16 cellular contexts compared by ENCODE assay signal in genomic region chr9:121838757-121839669, GRCh38.
DNase-seq lines count a peak whose midpoint lies in the region; ATAC-seq and TF ChIP-seq lines count a peak whose summit lies in the region.
"Had no signal": no experiment of that assay in that cellular context is flagged by ENCODE, and none has a peak within 500 bp of the region (broad histone marks: within the 10 kb centered on the region; RNA-seq: fewer than 3 reads in every experiment).

No MANE protein-coding gene starts in this region.

- no peaks in the 10 kb centered on the region for H3F3A ChIP-seq in neural progenitor cell (ENCODE audit: low read depth)

- peaks cover 2 to 9% (median 6%) of the 10 kb centered on the region in 11 experiments; a peak in 17 of 22 replicates for H3K9me3 ChIP-seq in BLaER1 treated with 17β-estradiol and CSF1 and Interleukin-3, amounts not matched to agents 10 nM and 100 nM (replicated peaks in 1 of 11)
- H3K9me3 ChIP-seq in neural progenitor cell (ENCODE audit: low read depth), result no peaks in the 10 kb centered on the region
- H3K9me3 ChIP-seq: right atrium auricular region had no signal

- TF ChIP-seq CTCF in HFF-Myc (IDR thresholded peaks at IDR 0.05; ENCODE audit: low read depth, low read length, missing control alignments) (peak; percentile 20), brain (conservative IDR thresholded peaks at IDR 0.05) (peak; percentile 36 to 44), neural progenitor cell (IDR thresholded peaks at IDR 0.05) (peak; percentile 34)

- H4K20me1 ChIP-seq in BLaER1 treated with 17β-estradiol and CSF1 and Interleukin-3, amounts not matched to agents 10 nM and 100 nM, result no peaks in the 10 kb centered on the region; a peak in 1 of 22 replicates
- no peaks in the 10 kb centered on the region for H4K20me1 ChIP-seq in neural progenitor cell (ENCODE audit: low read depth)

- H3K79me2 ChIP-seq in neural progenitor cell (ENCODE audit: low read depth), result no peaks in the 10 kb centered on the region

- H3K27me3 Mint-ChIP-seq in brain, result no peaks in the 10 kb centered on the region
- peaks cover 8% of the 10 kb centered on the region for H3K27me3 Mint-ChIP-seq in neural progenitor cell (ENCODE audit: insufficient read depth, low read depth)
- H3K27me3 Mint-ChIP-seq: activated naive CD8-positive, alpha-beta T cell; CD4-positive, alpha-beta T cell had no signal

- no peak overlapping the region for H2AFZ ChIP-seq in neural progenitor cell (replicated peaks)

- H3K4me3 ChIP-seq in BLaER1 treated with 17β-estradiol and CSF1 and Interleukin-3, amounts not matched to agents 10 nM and 100 nM, result no peak overlapping the region
- no peak overlapping the region for H3K4me3 ChIP-seq in HFF-Myc (replicated peaks; ENCODE audit: low read depth, low read length)
- H3K4me3 ChIP-seq in neural progenitor cell, result no peak overlapping the region
- H3K4me3 ChIP-seq: right atrium auricular region had no signal

- peak overlapping the region in 8 of 11 experiments; percentile 20 to 65 (median 45); a peak in 12 of 22 replicates for H3K4me2 ChIP-seq in BLaER1 treated with 17β-estradiol and CSF1 and Interleukin-3, amounts not matched to agents 10 nM and 100 nM
- H3K4me2 ChIP-seq in neural progenitor cell, result no peak overlapping the region

- no peak overlapping the region for H3K9ac ChIP-seq in BLaER1 treated with 17β-estradiol and CSF1 and Interleukin-3, amounts not matched to agents 10 nM and 100 nM
- no peak overlapping the region for H3K9ac ChIP-seq in neural progenitor cell

- no peaks in the 10 kb centered on the region for H3K27me3 ChIP-seq in BLaER1 treated with 17β-estradiol and CSF1 and Interleukin-3, amounts not matched to agents 10 nM and 100 nM
- no peaks in the 10 kb centered on the region for H3K27me3 ChIP-seq in neural progenitor cell
- H3K27me3 ChIP-seq: right atrium auricular region had no signal

- H3K36me3 Mint-ChIP-seq in brain, result peaks cover 2% of the 10 kb centered on the region
- H3K36me3 Mint-ChIP-seq in neural progenitor cell, result no peaks in the 10 kb centered on the region
- H3K36me3 Mint-ChIP-seq: activated naive CD8-positive, alpha-beta T cell had no signal

- H3K9me3 Mint-ChIP-seq in brain (peaks cover 2 to 5% (median 3%) of the 10 kb centered on the region in 5 experiments), neural progenitor cell (no peaks in the 10 kb centered on the region)
- H3K9me3 Mint-ChIP-seq: CD4-positive, alpha-beta T cell; natural killer cell had no signal

- H3K27ac ChIP-seq in BLaER1 treated with 17β-estradiol and CSF1 and Interleukin-3, amounts not matched to agents 10 nM and 100 nM, result no peak overlapping the region
- H3K27ac ChIP-seq in neural progenitor cell, result no peak overlapping the region
- H3K27ac ChIP-seq: right atrium auricular region had no signal

- 0 out of 22 replicates have a peak, but pooled peaks cover 0 to 4% (median 0%) of the 10 kb centered on the region in 11 experiments for H3K36me3 ChIP-seq in BLaER1 treated with 17β-estradiol and CSF1 and Interleukin-3, amounts not matched to agents 10 nM and 100 nM
- no peaks in the 10 kb centered on the region for H3K36me3 ChIP-seq in neural progenitor cell
- H3K36me3 ChIP-seq: right atrium auricular region had no signal

- H3K4me1 Mint-ChIP-seq in brain (no peaks in the 10 kb centered on the region), neural progenitor cell (no peaks in the 10 kb centered on the region)
- H3K4me1 Mint-ChIP-seq: natural killer cell had no signal

- H3K4me3 Mint-ChIP-seq in brain (no peak overlapping the region), neural progenitor cell (no peak overlapping the region)
- H3K4me3 Mint-ChIP-seq: activated naive CD8-positive, alpha-beta T cell; CD4-positive, alpha-beta T cell; natural killer cell had no signal

- no peak overlapping the region for H3K27ac Mint-ChIP-seq in brain
- no peak overlapping the region for H3K27ac Mint-ChIP-seq in neural progenitor cell
- H3K27ac Mint-ChIP-seq: activated naive CD8-positive, alpha-beta T cell; CD4-positive, alpha-beta T cell; natural killer cell had no signal

- DNase-seq in HFF-Myc (ENCODE audit: extremely low read depth, low read depth), result no peak
- no peak for DNase-seq in neural progenitor cell (ENCODE audit: low spot score)
- no peak for DNase-seq in GM19238 (ENCODE audit: insufficient read length, low spot score)
- no peak for DNase-seq in dermis blood vessel endothelial cell
- DNase-seq in C1 segment of cervical spinal cord (lab: John Stamatoyannopoulos, UW), result no peak
- DNase-seq: CD4-positive, alpha-beta T cell; GDM1; hippocampal formation; natural killer cell; NCI-H2081; stimulated activated naive CD4-positive, alpha-beta T cell had no signal

- peaks cover 0 to 37% (median 21%) of the 10 kb centered on the region in 10 experiments; a peak in 13 of 20 replicates for H3K4me1 ChIP-seq in BLaER1 treated with 17β-estradiol and CSF1 and Interleukin-3, amounts not matched to agents 10 nM and 100 nM
- H3K4me1 ChIP-seq in neural progenitor cell, result no peaks in the 10 kb centered on the region
- H3K4me1 ChIP-seq: right atrium auricular region had no signal

- ATAC-seq in GM21515 (IDR thresholded peaks at IDR 0.05; ENCODE audit: unreplicated experiment), result no peak
- ATAC-seq: natural killer cell had no signal
